9 cellular contexts compared by ENCODE assay signal in the genomic region with DNA sequence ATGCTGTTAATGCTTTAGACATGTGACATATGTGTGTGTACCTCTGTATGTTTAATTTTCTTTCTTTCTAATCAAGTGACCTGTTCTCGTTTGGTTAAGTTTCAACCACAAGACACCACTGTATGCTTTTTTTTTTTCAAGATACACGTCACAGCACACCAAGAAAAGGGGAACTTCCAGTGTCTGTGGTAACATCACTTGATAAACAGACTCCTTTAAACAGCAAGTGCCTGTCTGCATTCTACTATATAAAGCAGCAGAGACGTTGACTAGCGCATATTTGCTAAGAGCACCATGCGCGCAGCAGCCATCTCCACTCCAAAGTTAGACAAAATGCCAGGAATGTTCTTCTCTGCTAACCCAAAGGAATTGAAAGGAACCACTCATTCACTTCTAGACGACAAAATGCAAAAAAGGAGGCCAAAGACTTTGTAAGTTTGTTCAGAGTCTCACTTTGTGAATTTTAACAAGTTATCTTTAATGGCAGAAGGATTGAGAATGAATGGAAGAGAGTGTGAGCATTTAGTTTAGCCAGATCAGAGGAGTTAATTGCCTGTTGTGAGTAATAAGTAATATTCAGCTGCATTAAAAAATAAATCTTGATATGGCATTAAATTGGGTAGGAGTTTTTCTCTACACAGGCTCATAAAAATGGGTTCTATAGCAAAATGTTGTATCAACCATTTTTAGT. TPM values are rescaled to one million over a fixed set of nuclear protein-coding genes. Genes with fewer than 3 reads are reported as not detected.
DNase-seq lines count a peak whose midpoint lies in the region; ATAC-seq and TF ChIP-seq lines count a peak whose summit lies in the region.
"Had no signal": no experiment of that assay in that cellular context is flagged by ENCODE, and none has a peak within 500 bp of the region (broad histone marks: within the 10 kb centered on the region; RNA-seq: fewer than 3 reads in every experiment).

A gene with protein sequence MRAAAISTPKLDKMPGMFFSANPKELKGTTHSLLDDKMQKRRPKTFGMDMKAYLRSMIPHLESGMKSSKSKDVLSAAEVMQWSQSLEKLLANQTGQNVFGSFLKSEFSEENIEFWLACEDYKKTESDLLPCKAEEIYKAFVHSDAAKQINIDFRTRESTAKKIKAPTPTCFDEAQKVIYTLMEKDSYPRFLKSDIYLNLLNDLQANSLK (plus strand): TSS at position 275 of the 691 bp plus-strand sequence. CDS start 20 bp downstream, at position 295.

- H3K36me3 ChIP-seq in vagina, result no peaks in the 10 kb centered on the region

- H3K27ac ChIP-seq in vagina, result no peak within 1 kb of the TSS

- POLR2A ChIA-PET in T-cell (lab: Charles Lee), result no interaction called here
- POLR2A ChIA-PET in naive thymus-derived CD8-positive, alpha-beta T cell (lab: Charles Lee), result no interaction called here

- intact Hi-C loops in vagina (cut with DNase I), result no loop called here

- peak within 1 kb of the TSS; percentile 75 to 90 (median 81) for H3K4me3 Mint-ChIP-seq in T-cell
- H3K4me3 Mint-ChIP-seq in activated naive CD8-positive, alpha-beta T cell treated with anti-CD3 and anti-CD28 coated beads, Interleukin-2, amount 50 U/mL, for 24 hours, result peak within 1 kb of the TSS; percentile 84
- peak within 1 kb of the TSS; percentile 40 to 91 (median 71) for H3K4me3 Mint-ChIP-seq in naive thymus-derived CD8-positive, alpha-beta T cell
- H3K4me3 Mint-ChIP-seq: nephron had no signal

- H3K9me3 Mint-ChIP-seq in T-cell, result peaks cover 0 to 8% (median 3%) of the 10 kb centered on the region in 3 donors
- no peaks in the 10 kb centered on the region for H3K9me3 Mint-ChIP-seq in activated naive CD8-positive, alpha-beta T cell treated with anti-CD3 and anti-CD28 coated beads, Interleukin-2, amount 50 U/mL, for 24 hours
- H3K9me3 Mint-ChIP-seq in naive thymus-derived CD8-positive, alpha-beta T cell, result peaks cover 0 to 6% (median 2%) of the 10 kb centered on the region in 9 donors

- DNase-seq in T-cell (peak; percentile 10 to 75 (median 58)), vagina (ENCODE audit: extremely low spot score in 2 of 2) (no peak), ecto neural progenitor cell (ENCODE audit: low spot score) (no peak), NCI-H69 (lab: John Stamatoyannopoulos, UW) (no peak)
- DNase-seq in activated naive CD8-positive, alpha-beta T cell treated with anti-CD3 and anti-CD28 coated beads, Interleukin-2, amount 50 U/mL, for 24 hours, result peak; percentile 30
- DNase-seq in naive thymus-derived CD8-positive, alpha-beta T cell, result peak; percentile 10 to 83 (median 62)

- ATAC-seq in GM18868 (IDR thresholded peaks at IDR 0.05; ENCODE audit: unreplicated experiment) (peak; percentile 79), HG02973 (IDR thresholded peaks at IDR 0.05; ENCODE audit: unreplicated experiment) (peak; percentile 84), T-cell (replicated peaks in 1 of 4) (peak; percentile 86 to 92 (median 88))
- peak; percentile 92 for ATAC-seq in activated naive CD8-positive, alpha-beta T cell treated with anti-CD3 and anti-CD28 coated beads, Interleukin-2, amount 50 U/mL, for 24 hours
- ATAC-seq in naive thymus-derived CD8-positive, alpha-beta T cell, result peak; percentile 89 to 92

- peaks cover 35% of the 10 kb centered on the region for H3K36me3 Mint-ChIP-seq in T-cell
- peaks cover 14% of the 10 kb centered on the region for H3K36me3 Mint-ChIP-seq in activated naive CD8-positive, alpha-beta T cell treated with anti-CD3 and anti-CD28 coated beads, Interleukin-2, amount 50 U/mL, for 24 hours (ENCODE audit: low read depth)
- H3K36me3 Mint-ChIP-seq in naive thymus-derived CD8-positive, alpha-beta T cell, result peaks cover 0 to 2% (median 0%) of the 10 kb centered on the region in 3 donors

- peak within 1 kb of the TSS in 1 of 2 donors; percentile 19 for H3K4me3 ChIP-seq in vagina

- TF ChIP-seq CTCF in vagina (IDR thresholded peaks at IDR 0.05), result no peak

- peaks cover 72 to 90% (median 88%) of the 10 kb centered on the region in 3 donors for H3K4me1 Mint-ChIP-seq in T-cell
- H3K4me1 Mint-ChIP-seq in activated naive CD8-positive, alpha-beta T cell treated with anti-CD3 and anti-CD28 coated beads, Interleukin-2, amount 50 U/mL, for 24 hours, result peaks cover 84% of the 10 kb centered on the region
- peaks cover 6 to 53% (median 27%) of the 10 kb centered on the region in 4 donors for H3K4me1 Mint-ChIP-seq in naive thymus-derived CD8-positive, alpha-beta T cell
- H3K4me1 Mint-ChIP-seq: nephron had no signal

- CTCF ChIA-PET in T-cell (lab: Charles Lee), result no interaction called here

- no peaks in the 10 kb centered on the region for H3K4me1 ChIP-seq in vagina

- TF ChIP-seq POLR2A in vagina (IDR thresholded peaks at IDR 0.05), result peak in 1 of 2 donors; percentile 55

- peak within 1 kb of the TSS; percentile 91 to 96 for H3K27ac Mint-ChIP-seq in T-cell
- peak within 1 kb of the TSS; percentile 86 for H3K27ac Mint-ChIP-seq in activated naive CD8-positive, alpha-beta T cell treated with anti-CD3 and anti-CD28 coated beads, Interleukin-2, amount 50 U/mL, for 24 hours
- H3K27ac Mint-ChIP-seq in naive thymus-derived CD8-positive, alpha-beta T cell, result peak within 1 kb of the TSS; percentile 83 to 97 (median 90)
- H3K27ac Mint-ChIP-seq: nephron had no signal

- no peaks in the 10 kb centered on the region for H3K27me3 Mint-ChIP-seq in T-cell
- no peaks in the 10 kb centered on the region for H3K27me3 Mint-ChIP-seq in activated naive CD8-positive, alpha-beta T cell treated with anti-CD3 and anti-CD28 coated beads, Interleukin-2, amount 50 U/mL, for 24 hours
- peaks cover 0 to 4% (median 0%) of the 10 kb centered on the region in 5 donors for H3K27me3 Mint-ChIP-seq in naive thymus-derived CD8-positive, alpha-beta T cell

- no peaks in the 10 kb centered on the region for H3K27me3 ChIP-seq in vagina

- H3K9me3 ChIP-seq in vagina, result no peaks in the 10 kb centered on the region

RNA-seq across cellular contexts. Expression of the gene that starts here (rescaled TPM):
- 100 to 1,000 TPM in 2 of 5 donors, 10 to 100 TPM in 2, 1 to 10 TPM in 1; 7.1 to 439 (median 15.3) TPM for total RNA-seq in T-cell
- 1 to 10 TPM in 1 of 2 experiments, under 1 TPM in 1; 0.58 to 1.7 TPM for total RNA-seq in naive thymus-derived CD8-positive, alpha-beta T cell
- polyA plus RNA-seq in naive thymus-derived CD8-positive, alpha-beta T cell, result 10 to 100 TPM in 1 of 3 donors, 1 to 10 TPM in 2; 3.9 to 37.6 (median 4.8) TPM
- total RNA-seq in vagina, result 145 TPM

Comparison
In these comparisons a context has a peak if more than half of its experiments do, and no peak if none do; other contexts are left out.
1. DNase-seq: peak in T-cell (34 of 34), activated naive CD8-positive, alpha-beta T cell treated with anti-CD3 and anti-CD28 coated beads, Interleukin-2, amount 50 U/mL, for 24 hours (single experiment) and naive thymus-derived CD8-positive, alpha-beta T cell (10 of 10); none in vagina (0 of 2), ecto neural progenitor cell (single experiment) and NCI-H69 (single experiment).
2. Peak in every context shown above with its lines, with median percentiles within 50 percentile points of each other: ATAC-seq, H3K27ac Mint-ChIP-seq and H3K4me3 Mint-ChIP-seq.